ENCODE assay signal across 1 cellular context in the genomic region with DNA sequence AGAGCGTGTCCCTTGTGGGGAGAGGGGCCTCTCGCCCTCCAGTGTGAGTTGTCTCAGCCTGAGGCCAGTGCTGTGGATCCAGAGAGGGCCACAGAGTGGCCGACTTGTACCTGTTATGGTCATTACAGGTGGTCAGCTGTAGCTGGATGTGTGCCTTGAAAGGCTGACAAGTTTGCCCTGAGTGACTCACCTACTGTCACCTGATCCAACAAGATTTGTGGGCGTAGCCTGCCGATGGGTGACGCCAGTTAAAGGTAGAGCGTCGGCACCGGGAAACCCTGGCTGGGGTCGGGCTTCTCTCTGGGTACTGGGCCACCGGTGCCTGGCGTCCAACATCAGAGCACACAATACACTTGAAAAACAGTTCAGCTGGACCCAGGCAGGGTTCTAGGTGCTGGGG.
TF ChIP-seq lines count a peak whose summit lies in the region.

No MANE protein-coding gene starts in this region.

TF ChIP-seq in HCT116, 20 proteins besides CTCF, POLR2A, EP300 and RAD21 (continued from another document):
- TF ChIP-seq ZBTB33 (IDR thresholded peaks at IDR 0.05; ENCODE audit: extremely low read depth, insufficient replicate concordance, low read length) (no peak), CEBPB (IDR thresholded peaks at IDR 0.05; ENCODE audit: low read depth) (no peak), CBX3 (IDR thresholded peaks at IDR 0.05; ENCODE audit: low read depth) (no peak), SIN3A (IDR thresholded peaks at IDR 0.05; ENCODE audit: low read depth) (peak; percentile 71), YY1 (IDR thresholded peaks at IDR 0.05; ENCODE audit: extremely low read depth, insufficient replicate concordance, low read depth, low read length) (no peak), JUND (IDR thresholded peaks at IDR 0.05) (peak; percentile 82), EZH2phosphoT487 (IDR thresholded peaks at IDR 0.05; ENCODE audit: borderline replicate concordance) (no peak), EZH2 (IDR thresholded peaks at IDR 0.05) (no peak), ZFX (IDR thresholded peaks at IDR 0.05) (no peak), TCF7L2 (IDR thresholded peaks at IDR 0.05; ENCODE audit: borderline replicate concordance, extremely low read depth, insufficient read depth, insufficient read length) (peak; percentile 21), SP1 (IDR thresholded peaks at IDR 0.05; ENCODE audit: low read depth) (peak; percentile 70), POLR2AphosphoS5 (IDR thresholded peaks at IDR 0.05; ENCODE audit: low read depth, low read length) (peak; percentile 48), FOSL1 (IDR thresholded peaks at IDR 0.05; ENCODE audit: low read depth) (peak; percentile 66; the same call in 1 of the 2 replicates)
- TF ChIP-seq, protein P1, sequence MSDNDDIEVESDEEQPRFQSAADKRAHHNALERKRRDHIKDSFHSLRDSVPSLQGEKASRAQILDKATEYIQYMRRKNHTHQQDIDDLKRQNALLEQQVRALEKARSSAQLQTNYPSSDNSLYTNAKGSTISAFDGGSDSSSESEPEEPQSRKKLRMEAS (IDR thresholded peaks at IDR 0.05): peak; percentile 59
